In the genomic region with DNA sequence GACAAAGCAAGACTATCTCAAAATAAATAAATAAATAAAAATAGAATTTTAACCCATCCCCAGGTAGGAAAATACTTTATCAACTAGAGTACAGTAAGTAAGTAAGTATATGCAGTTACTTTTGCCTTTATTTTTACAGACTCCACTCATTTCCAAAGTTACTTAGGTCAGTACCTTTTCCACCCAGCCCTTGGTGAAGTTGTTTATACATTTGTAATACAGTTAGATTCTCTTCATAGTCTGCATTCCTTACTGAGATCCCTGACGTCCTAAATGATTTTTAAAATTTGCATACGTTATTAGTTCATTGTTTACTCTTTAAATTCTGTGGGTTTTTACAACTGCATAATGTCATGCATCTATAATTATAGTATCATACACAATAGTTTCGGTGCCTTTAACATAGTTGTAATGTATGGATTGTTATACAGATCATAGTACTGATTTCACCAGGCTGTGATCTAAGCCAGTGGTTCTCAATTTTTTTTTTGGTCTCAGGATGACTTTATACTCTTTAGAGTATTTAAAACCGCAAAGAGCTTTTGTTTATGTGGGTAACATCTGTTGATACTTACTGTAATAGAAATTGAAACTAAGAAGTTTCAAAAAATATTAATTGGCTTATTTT, we compare ENCODE assay signal across 8 cellular contexts. TPM values are rescaled to one million over a fixed set of nuclear protein-coding genes. Genes with fewer than 3 reads are reported as not detected.
DNase-seq lines count a peak whose midpoint lies in the region; ATAC-seq, FAIRE-seq and TF ChIP-seq lines count a peak whose summit lies in the region.

No MANE protein-coding gene starts in this region.

- no peaks in the 10 kb centered on the region for H3K9me2 ChIP-seq in GM23248 (ENCODE audit: insufficient read depth)
- no peaks in the 10 kb centered on the region for H3K9me2 ChIP-seq in Karpas-422 (replicated peaks; ENCODE audit: insufficient read depth, low read length)

- H3K4me3 Mint-ChIP-seq in MCF 10A (ENCODE audit: unreplicated experiment), result no peak overlapping the region

- H3K27me3 ChIP-seq in GM23248 (replicated peaks; ENCODE audit: insufficient read depth) (no peaks in the 10 kb centered on the region), Karpas-422 (ENCODE audit: low read length) (no peaks in the 10 kb centered on the region), right lobe of liver (no peaks in the 10 kb centered on the region)

- H4K20me1 ChIP-seq in GM23248 (ENCODE audit: insufficient read depth) (no peaks in the 10 kb centered on the region), Karpas-422 (ENCODE audit: insufficient read depth, low read depth, low read length) (no peaks in the 10 kb centered on the region)

- TF ChIP-seq CTCF in MCF 10A (IDR thresholded peaks at IDR 0.05; ENCODE audit: unreplicated experiment) (no peak), right lobe of liver (IDR thresholded peaks at IDR 0.05) (no peak), kidney (IDR thresholded peaks at IDR 0.05; ENCODE audit: borderline replicate concordance, extremely low read depth, insufficient read depth) (no peak)

- no peaks in the 10 kb centered on the region for H3K9me3 Mint-ChIP-seq in MCF 10A (ENCODE audit: unreplicated experiment)

- H3K9me3 ChIP-seq in GM23248 (ENCODE audit: low read depth) (no peaks in the 10 kb centered on the region), Karpas-422 (ENCODE audit: low read length) (no peaks in the 10 kb centered on the region), right lobe of liver (no peaks in the 10 kb centered on the region), kidney (ENCODE audit: control insufficient read depth in 1 of 2, low read length in 2 of 2) (no peaks in the 10 kb centered on the region)

- H3K4me3 ChIP-seq in GM23248 (peak overlapping the region; percentile 60), Karpas-422 (ENCODE audit: low read length) (no peak overlapping the region), right lobe of liver (no peak overlapping the region), kidney (ENCODE audit: low read length in 2 of 2) (no peak overlapping the region)

- H3K4me1 ChIP-seq in GM23248 (ENCODE audit: insufficient read depth) (peaks cover 32% of the 10 kb centered on the region), Karpas-422 (ENCODE audit: low read length) (no peaks in the 10 kb centered on the region; the same call in 1 of the 2 replicates), right lobe of liver (no peaks in the 10 kb centered on the region), kidney (ENCODE audit: control insufficient read depth in 1 of 2, insufficient read depth in 1 of 2, low read depth in 1 of 2, low read length in 2 of 2) (peaks cover 0 to 4% of the 10 kb centered on the region in 2 donors)

- H3K36me3 ChIP-seq in GM23248 (ENCODE audit: low read depth) (no peaks in the 10 kb centered on the region), Karpas-422 (ENCODE audit: insufficient read depth, low read length) (peaks cover 54% of the 10 kb centered on the region), right lobe of liver (no peaks in the 10 kb centered on the region), kidney (ENCODE audit: control insufficient read depth in 1 of 2, insufficient read depth in 2 of 2, low read length in 2 of 2) (peaks cover 0 to 6% of the 10 kb centered on the region in 2 donors)

- POLR2A ChIA-PET in MCF 10A (lab: Yijun Ruan, JAX), result interaction anchor here (3.7 kb wide), 1 partner anchor 10 kb away, joined by 27 read pairs; a partner anchor contains a TSS

- no TSS peak for BruUV-seq in MCF 10A (replicated peaks; lab: Mats Ljungman, UMichigan)

- 3 to 6% methylated on average over 4 of the region's 4 CpGs for WGBS in GM23248 (ENCODE audit: low coverage in 1 of 2, low lambda C conversion rate in 2 of 2, missing lambda C conversion rate in 2 of 2), 2 experiments
- WGBS in right lobe of liver (ENCODE audit: insufficient coverage, low coverage, low lambda C conversion rate, missing lambda C conversion rate), result 56% methylated on average over 4 of the region's 4 CpGs

- H3K4me1 Mint-ChIP-seq in MCF 10A (ENCODE audit: insufficient read depth, unreplicated experiment), result peaks cover 6% of the 10 kb centered on the region

- no peak for ATAC-seq in right lobe of liver

- in situ Hi-C loops in GM23248 (cut with MboI), result no loop called here

- TF ChIP-seq POLR2A in right lobe of liver (IDR thresholded peaks at IDR 0.05), result no peak

- H3K27ac Mint-ChIP-seq in MCF 10A (ENCODE audit: low read depth, unreplicated experiment), result no peak overlapping the region

- H2AFZ ChIP-seq in GM23248, result peak overlapping the region; percentile 43
- no peak overlapping the region for H2AFZ ChIP-seq in Karpas-422 (ENCODE audit: low read length)

- DNase-seq in GM18507 (ENCODE audit: extremely low spot score, insufficient read length, low read depth) (peak; percentile 20), GM23248 (peak; percentile 75), Karpas-422 (no peak), HPDE6-E6E7 (ENCODE audit: extremely low spot score) (no peak), MCF 10A (ENCODE audit: unreplicated experiment) (no peak), right lobe of liver (no peak), kidney (no peak)

- H3K27ac ChIP-seq in GM23248 (peak overlapping the region; percentile 42), Karpas-422 (ENCODE audit: low read length) (0 out of 2 replicates have a peak overlapping the region, but pooled peaks have one; percentile 22), right lobe of liver (no peak overlapping the region), kidney (ENCODE audit: low read depth in 2 of 2, low read length in 2 of 2) (no peak overlapping the region)

- peaks cover 21% of the 10 kb centered on the region; the same call in 1 of the 2 replicates for H3F3A ChIP-seq in GM23248 (ENCODE audit: insufficient read depth)

- peaks cover 21% of the 10 kb centered on the region for H3K79me2 ChIP-seq in GM23248 (ENCODE audit: insufficient read depth)
- H3K79me2 ChIP-seq in Karpas-422 (ENCODE audit: low read length), result peaks cover 86% of the 10 kb centered on the region

- H3K36me3 Mint-ChIP-seq in MCF 10A (ENCODE audit: insufficient read depth, unreplicated experiment), result peaks cover 11% of the 10 kb centered on the region

- CTCF ChIA-PET in MCF 10A (lab: Yijun Ruan, JAX), result interaction anchor here (1.7 kb wide), 1 partner anchor 10 kb away, joined by 5 read pairs; a partner anchor contains a TSS

- intact Hi-C loops in MCF 10A (cut with micrococcal nuclease), result no loop called here
- intact Hi-C loops in right lobe of liver (cut with DNase I), result no loop called here
- intact Hi-C loops in kidney (cut with DNase I), result no loop called here

- peak overlapping the region; percentile 94 for H3K4me2 ChIP-seq in GM23248 (ENCODE audit: unreplicated experiment)
- no peak overlapping the region for H3K4me2 ChIP-seq in Karpas-422 (ENCODE audit: low read depth, low read length, poor library complexity, severe bottlenecking)

- H3K27me3 Mint-ChIP-seq in MCF 10A (ENCODE audit: insufficient read depth, unreplicated experiment), result no peaks in the 10 kb centered on the region

- peak; percentile 65 for FAIRE-seq in GM18507 (lab: Jason Lieb, UNC)
- peak; percentile 86 for FAIRE-seq in islet of Langerhans (lab: Jason Lieb, UNC)
- FAIRE-seq in kidney (lab: Jason Lieb, UNC), result no peak

- peak overlapping the region; percentile 14 for H3K9ac ChIP-seq in GM23248
- no peak overlapping the region for H3K9ac ChIP-seq in Karpas-422 (ENCODE audit: low read length)
- no peak overlapping the region for H3K9ac ChIP-seq in kidney (ENCODE audit: low read length in 2 of 2)

RNA-seq across cellular contexts. Expression of a gene that starts 10.4 kb away (rescaled TPM):
- 2.8 and 5.3 TPM in 2 replicates for total RNA-seq in GM23248 (2014; rRNA removed; shearing (Covaris generic))
- polyA plus RNA-seq in GM23248 (2016; fragmentation: Nextera tagmentation; extraction: Ambion mirVana) (5.1 and 5.7 TPM in 2 replicates), kidney (ENCODE audit: insufficient read depth, low read depth, low replicate concordance) (5.7 TPM)
- 25.4 and 34.0 TPM in 2 replicates for total RNA-seq in Karpas-422 (2014; rRNA removed; shearing (Covaris generic); ENCODE audit: low replicate concordance)
- total RNA-seq in MCF 10A (2022) (6.1 and 7.3 TPM in 2 replicates), right lobe of liver (1 to 10 TPM; 3.7 to 6.7 (median 4.6) TPM), kidney (15.1 TPM)

RNA-seq across cellular contexts. Expression of a gene that starts 10.6 kb away (rescaled TPM):
- 7.3 and 10.5 TPM in 2 replicates for total RNA-seq in GM23248 (2014; rRNA removed; shearing (Covaris generic))
- polyA plus RNA-seq in GM23248 (2016; fragmentation: Nextera tagmentation; extraction: Ambion mirVana), result 6.1 and 7.0 TPM in 2 replicates
- 24.7 and 51.9 TPM in 2 replicates for total RNA-seq in Karpas-422 (2014; rRNA removed; shearing (Covaris generic); ENCODE audit: low replicate concordance)
- total RNA-seq in MCF 10A (2022), result 6.2 and 11.1 TPM in 2 replicates
- 1 to 10 TPM; 1.9 to 4.1 (median 2.8) TPM for total RNA-seq in right lobe of liver
- total RNA-seq in kidney, result 16.0 TPM
- polyA plus RNA-seq in kidney (ENCODE audit: insufficient read depth, low read depth, low replicate concordance), result 11.0 TPM

RNA-seq across cellular contexts. Expression of a gene that starts 41.3 kb away (rescaled TPM):
- total RNA-seq in GM23248 (2014; rRNA removed; shearing (Covaris generic)), result 13.4 and 16.9 TPM in 2 replicates
- 29.3 and 29.6 TPM in 2 replicates for polyA plus RNA-seq in GM23248 (2016; fragmentation: Nextera tagmentation; extraction: Ambion mirVana)
- total RNA-seq in Karpas-422 (2014; rRNA removed; shearing (Covaris generic); ENCODE audit: low replicate concordance), result 34.3 and 75.2 TPM in 2 replicates
- total RNA-seq in MCF 10A (2022), result 15.4 and 17.9 TPM in 2 replicates
- total RNA-seq in right lobe of liver, result 10 to 100 TPM; 10.8 to 21.4 (median 17.2) TPM
- total RNA-seq in kidney, result 57.0 TPM
- 50.3 TPM for polyA plus RNA-seq in kidney (ENCODE audit: insufficient read depth, low read depth, low replicate concordance)

Comparison
In these comparisons a context has a peak if more than half of its experiments do, and no peak if none do; other contexts are left out.
1. DNase-seq: peak in GM18507 (single experiment) and GM23248 (single experiment); none in Karpas-422 (single experiment), HPDE6-E6E7 (single experiment), MCF 10A (single experiment), right lobe of liver (0 of 3) and kidney (single experiment).
2. H3K27ac ChIP-seq: peak in GM23248 (single experiment) and Karpas-422 (single experiment); none in right lobe of liver (0 of 3) and kidney (0 of 2).